In the genomic region with DNA sequence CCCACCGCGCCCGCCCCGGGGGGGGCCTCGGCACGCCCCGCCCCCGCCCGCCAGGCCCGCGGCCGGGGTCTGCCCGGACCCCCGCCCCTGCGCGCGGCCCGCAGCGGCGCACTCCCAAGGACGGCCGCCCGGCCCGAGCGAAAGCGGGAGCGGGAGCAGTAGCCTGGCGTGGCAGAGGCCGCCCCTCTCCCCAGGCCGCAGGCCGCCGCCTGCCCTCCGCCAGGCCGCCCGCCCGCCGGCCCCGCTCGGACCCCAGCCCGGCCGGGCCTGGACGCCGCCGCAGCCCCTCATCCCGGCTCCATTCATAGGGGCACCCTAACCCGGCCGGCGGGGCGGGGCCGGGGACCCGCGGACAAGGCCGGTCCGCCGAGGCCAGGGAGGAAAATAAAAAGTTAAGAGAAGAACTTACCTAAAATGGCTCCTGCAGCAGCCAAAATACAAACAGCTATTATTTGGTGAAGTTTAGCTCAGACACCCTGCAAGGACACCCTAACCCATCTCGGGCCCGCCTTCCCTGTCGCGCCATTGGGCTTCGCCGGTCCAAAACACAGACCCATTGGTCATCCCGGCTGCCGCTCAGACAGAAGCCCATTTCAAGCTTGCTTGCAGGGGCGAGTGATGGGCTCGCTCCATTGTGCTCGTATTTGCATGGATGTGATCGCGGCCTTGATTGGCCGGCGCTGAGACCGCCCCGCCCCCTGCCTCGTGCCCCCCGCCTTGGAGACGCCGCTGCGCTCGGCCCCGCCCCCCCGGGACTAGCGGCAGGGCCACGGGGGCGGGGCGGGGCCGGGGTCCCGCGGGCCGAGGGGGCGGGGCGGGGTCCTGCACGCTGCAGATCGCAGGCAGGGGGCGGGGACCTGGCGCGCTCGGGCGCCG, we compare ENCODE assay signal across 8 cellular contexts. TPM values are rescaled to one million over a fixed set of nuclear protein-coding genes. Genes with fewer than 3 reads are reported as not detected.
A peak's percentile ranks its signal among the peaks of the same experiment; 100 is the strongest.
DNase-seq lines count a peak whose midpoint lies in the region; ATAC-seq, FAIRE-seq and TF ChIP-seq lines count a peak whose summit lies in the region.

A gene with protein sequence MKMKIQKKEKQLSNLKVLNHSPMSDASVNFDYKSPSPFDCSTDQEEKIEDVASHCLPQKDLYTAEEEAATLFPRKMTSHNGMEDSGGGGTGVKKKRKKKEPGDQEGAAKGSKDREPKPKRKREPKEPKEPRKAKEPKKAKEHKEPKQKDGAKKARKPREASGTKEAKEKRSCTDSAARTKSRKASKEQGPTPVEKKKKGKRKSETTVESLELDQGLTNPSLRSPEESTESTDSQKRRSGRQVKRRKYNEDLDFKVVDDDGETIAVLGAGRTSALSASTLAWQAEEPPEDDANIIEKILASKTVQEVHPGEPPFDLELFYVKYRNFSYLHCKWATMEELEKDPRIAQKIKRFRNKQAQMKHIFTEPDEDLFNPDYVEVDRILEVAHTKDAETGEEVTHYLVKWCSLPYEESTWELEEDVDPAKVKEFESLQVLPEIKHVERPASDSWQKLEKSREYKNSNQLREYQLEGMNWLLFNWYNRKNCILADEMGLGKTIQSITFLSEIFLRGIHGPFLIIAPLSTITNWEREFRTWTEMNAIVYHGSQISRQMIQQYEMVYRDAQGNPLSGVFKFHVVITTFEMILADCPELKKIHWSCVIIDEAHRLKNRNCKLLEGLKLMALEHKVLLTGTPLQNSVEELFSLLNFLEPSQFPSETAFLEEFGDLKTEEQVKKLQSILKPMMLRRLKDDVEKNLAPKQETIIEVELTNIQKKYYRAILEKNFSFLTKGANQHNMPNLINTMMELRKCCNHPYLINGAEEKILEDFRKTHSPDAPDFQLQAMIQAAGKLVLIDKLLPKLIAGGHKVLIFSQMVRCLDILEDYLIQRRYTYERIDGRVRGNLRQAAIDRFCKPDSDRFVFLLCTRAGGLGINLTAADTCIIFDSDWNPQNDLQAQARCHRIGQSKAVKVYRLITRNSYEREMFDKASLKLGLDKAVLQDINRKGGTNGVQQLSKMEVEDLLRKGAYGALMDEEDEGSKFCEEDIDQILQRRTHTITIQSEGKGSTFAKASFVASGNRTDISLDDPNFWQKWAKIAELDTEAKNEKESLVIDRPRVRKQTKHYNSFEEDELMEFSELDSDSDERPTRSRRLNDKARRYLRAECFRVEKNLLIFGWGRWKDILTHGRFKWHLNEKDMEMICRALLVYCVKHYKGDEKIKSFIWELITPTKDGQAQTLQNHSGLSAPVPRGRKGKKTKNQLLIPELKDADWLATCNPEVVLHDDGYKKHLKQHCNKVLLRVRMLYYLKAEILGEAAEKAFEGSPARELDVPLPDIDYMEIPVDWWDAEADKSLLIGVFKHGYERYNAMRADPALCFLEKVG (N-terminal part only) (minus strand): TSS at position 447 of the 876 bp plus-strand sequence. CDS start 67,040 bp downstream, outside the sequence.

- peak within 1 kb of the TSS; percentile 85 for H3K4me3 ChIP-seq in IMR-90 (ENCODE audit: insufficient read depth, low read depth, low read length)
- H3K4me3 ChIP-seq in epithelial cell of proximal tubule (ENCODE audit: low read depth, low read length), result peak within 1 kb of the TSS; percentile 83

- intact Hi-C loops in IMR-90 (cut with micrococcal nuclease), result loop anchor here (5.0 kb wide), 3 partner anchors 121 to 191 kb away; no protein-coding TSS in a partner anchor

- H4K91ac ChIP-seq in IMR-90 (ENCODE audit: insufficient read depth, low read depth, low read length), result no peak within 1 kb of the TSS

- no peak for TF ChIP-seq RAD21 in IMR-90 (IDR thresholded peaks at IDR 0.05; ENCODE audit: low read length)

- dilution Hi-C loops in IMR-90 (cut with HindIII; ENCODE audit: low sequenced_read_pairs, unreplicated experiment), result no loop called here

- no peaks in the 10 kb centered on the region for H3K9me3 ChIP-seq in IMR-90 (ENCODE audit: control insufficient read depth, insufficient read depth, low read length)

- H4K8ac ChIP-seq in IMR-90 (ENCODE audit: low read depth in 2 of 2, low read length in 2 of 2), result peak within 1 kb of the TSS in 1 of 2 experiments; percentile 39; a peak in 2 of 4 replicates

- peak within 1 kb of the TSS; percentile 80 for H3K4me2 ChIP-seq in IMR-90 (ENCODE audit: low read depth, low read length)

- H4K5ac ChIP-seq in IMR-90 (ENCODE audit: low read depth, low read length), result peak within 1 kb of the TSS; percentile 22; the same call in 1 of the 2 replicates

- CTCF ChIA-PET in IMR-90 (lab: Yijun Ruan, JAX), result no interaction called here

- POLR2A ChIA-PET in IMR-90 (lab: Charles Lee; ENCODE audit: unreplicated experiment), result no interaction called here

- peak within 1 kb of the TSS; percentile 81 for H3K9ac ChIP-seq in IMR-90 (ENCODE audit: low read depth, low read length)

- H3K14ac ChIP-seq in IMR-90 (replicated peaks; ENCODE audit: low read depth, low read length), result no peak within 1 kb of the TSS

- peak; percentile 39; the same call in 1 of the 2 replicates for TF ChIP-seq POLR2A in IMR-90 (IDR thresholded peaks at IDR 0.05; ENCODE audit: low read depth, low read length)

- no TSS peak for BruUV-seq in IMR-90 (replicated peaks; lab: Mats Ljungman, UMichigan)

- H2AK9ac ChIP-seq in IMR-90 (replicated peaks; ENCODE audit: low read depth, low read length, poor library complexity), result peak within 1 kb of the TSS; percentile 65

- in situ Hi-C loops in IMR-90 (cut with MboI; ENCODE audit: low sequenced_read_pairs), result loop anchor here (25.0 kb wide), 2 partner anchors 456 to 656 kb away; no protein-coding TSS in a partner anchor

- peaks cover 34% of the 10 kb centered on the region for H4K20me1 ChIP-seq in IMR-90 (ENCODE audit: insufficient read depth, low read length)

- peaks cover 2% of the 10 kb centered on the region; the same call in 1 of the 2 replicates for H3K9me1 ChIP-seq in IMR-90 (ENCODE audit: insufficient read depth, low read length)

- H3K56ac ChIP-seq in IMR-90 (ENCODE audit: extremely low read depth, insufficient read depth, low read length), result no peak within 1 kb of the TSS; the same call in 1 of the 2 replicates

- H2BK5ac ChIP-seq in IMR-90 (ENCODE audit: low read depth, low read length, poor library complexity, severe bottlenecking), result peak within 1 kb of the TSS; percentile 41

- no peak for FAIRE-seq in D721Med (lab: Jason Lieb, UNC)

- H2BK15ac ChIP-seq in IMR-90 (ENCODE audit: low read depth, low read length), result no peak within 1 kb of the TSS

- H2AFZ ChIP-seq in IMR-90 (replicated peaks; ENCODE audit: low read length, poor library complexity), result peak within 1 kb of the TSS; percentile 93

- peak; percentile 77 for DNase-seq in D721Med (ENCODE audit: insufficient read length, low spot score)
- DNase-seq in IMR-90, result peak; percentile 99
- peak; percentile 99 for DNase-seq in OCI-M1 (lab: John Stamatoyannopoulos, UW)
- peak; percentile 99 for DNase-seq in activated T-cell treated with anti-CD3 and anti-CD28 coated beads for 24 hours (ENCODE audit: low read depth)
- peak; percentile 84 for DNase-seq in epithelial cell of proximal tubule (ENCODE audit: low read depth)
- peak; percentile 100 for DNase-seq in mucosa of gallbladder (ENCODE audit: low spot score)
- DNase-seq in stimulated activated CD8-positive, alpha-beta memory T cell treated with anti-CD3 and anti-CD28 coated beads, Interleukin-4, amount 100 ng/mL, for 4 hours (ENCODE audit: low read depth in 2 of 2, low spot score in 1 of 2), result peak; percentile 97 to 98

- peaks cover 7% of the 10 kb centered on the region; the same call in 1 of the 2 replicates for H3K27me3 ChIP-seq in IMR-90 (ENCODE audit: control insufficient read depth, insufficient read depth, low read length)

- H3K36me3 ChIP-seq in IMR-90 (ENCODE audit: control insufficient read depth, insufficient read depth, low read length), result no peaks in the 10 kb centered on the region

- H3K18ac ChIP-seq in IMR-90 (ENCODE audit: low read depth, low read length), result no peak within 1 kb of the TSS

- H3K4ac ChIP-seq in IMR-90 (ENCODE audit: low read depth, low read length), result peak within 1 kb of the TSS; percentile 64; the same call in 1 of the 2 replicates

- ATAC-seq in GM21528 (IDR thresholded peaks at IDR 0.05; ENCODE audit: low FRiP score, unreplicated experiment) (peak; percentile 99), IMR-90 (ENCODE audit: low read depth) (peak; percentile 98)

- H2BK120ac ChIP-seq in IMR-90 (ENCODE audit: low read depth, low read length), result no peak within 1 kb of the TSS

- TF ChIP-seq CTCF in D721Med (IDR thresholded peaks at IDR 0.05; ENCODE audit: insufficient read depth, missing control alignments), result no peak
- TF ChIP-seq CTCF in IMR-90 (conservative IDR thresholded peaks at IDR 0.05; ENCODE audit: low read depth, low read length), result no peak
- TF ChIP-seq CTCF in epithelial cell of proximal tubule (conservative IDR thresholded peaks at IDR 0.05; ENCODE audit: low read depth, low read length), result no peak

- no peak within 1 kb of the TSS for H2AK5ac ChIP-seq in IMR-90 (ENCODE audit: low read depth, low read length)

- H3K4me1 ChIP-seq in IMR-90 (ENCODE audit: control insufficient read depth, insufficient read depth, low read length), result peaks cover 4% of the 10 kb centered on the region

- peaks cover 18 to 33% of the 10 kb centered on the region in 2 experiments for H3K79me1 ChIP-seq in IMR-90 (ENCODE audit: low read depth in 1 of 2, low read length in 2 of 2)

- peak within 1 kb of the TSS; percentile 54; the same call in 1 of the 2 replicates for H3K23ac ChIP-seq in IMR-90 (ENCODE audit: low read depth, low read length)

- peak within 1 kb of the TSS; percentile 59 for H3K27ac ChIP-seq in IMR-90 (ENCODE audit: insufficient read depth, low read length)

- H2BK20ac ChIP-seq in IMR-90 (ENCODE audit: low read depth, low read length), result no peak within 1 kb of the TSS

- 0% methylated on average over 9 of the region's 98 CpGs; no CpG with 5 or more reads in 1 of the 2 experiments for WGBS in IMR-90 (ENCODE audit: extremely low coverage in 2 of 2, insufficient read length in 1 of 2), 2 experiments

TF ChIP-seq in IMR-90, 13 proteins besides CTCF, POLR2A, EP300 and RAD21 (continues in another document):
- TF ChIP-seq, protein P1, sequence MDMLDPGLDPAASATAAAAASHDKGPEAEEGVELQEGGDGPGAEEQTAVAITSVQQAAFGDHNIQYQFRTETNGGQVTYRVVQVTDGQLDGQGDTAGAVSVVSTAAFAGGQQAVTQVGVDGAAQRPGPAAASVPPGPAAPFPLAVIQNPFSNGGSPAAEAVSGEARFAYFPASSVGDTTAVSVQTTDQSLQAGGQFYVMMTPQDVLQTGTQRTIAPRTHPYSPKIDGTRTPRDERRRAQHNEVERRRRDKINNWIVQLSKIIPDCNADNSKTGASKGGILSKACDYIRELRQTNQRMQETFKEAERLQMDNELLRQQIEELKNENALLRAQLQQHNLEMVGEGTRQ (IDR thresholded peaks at IDR 0.05; ENCODE audit: low read depth, low read length), result no peak; the same call in 1 of the 2 replicates
- peak; percentile 63; the same call in 1 of the 2 replicates for TF ChIP-seq FOS (IDR thresholded peaks at IDR 0.05; ENCODE audit: low read depth, low read length)

RNA-seq across cellular contexts. Expression of the gene that starts here (rescaled TPM):
- total RNA-seq in IMR-90 (2012; rRNA removed) (26.7 and 31.7 TPM in 2 replicates), epithelial cell of proximal tubule (6.4 and 22.3 TPM in 2 replicates), mucosa of gallbladder (47.7 TPM)
- 7.9 and 8.8 TPM in 2 replicates for polyA plus RNA-seq in IMR-90 (2012; rRNA removed)
- polyA plus RNA-seq in IMR-90 (2012; cell fraction: cytosol; rRNA removed), result 2.2 and 2.4 TPM in 2 replicates
- polyA plus RNA-seq in IMR-90 (2012; cell fraction: nucleus; rRNA removed; ENCODE audit: low replicate concordance), result 17.0 and 37.4 TPM in 2 replicates

Comparison
In these comparisons a context has a peak if more than half of its experiments do, and no peak if none do; other contexts are left out.
1. Peak in every context shown above with its lines: DNase-seq, ATAC-seq, H3K4me3 ChIP-seq and H3K27ac ChIP-seq.